ENCODE assay signal across 7 cellular contexts in genomic region chr5:37370864-37371726, GRCh38.
DNase-seq lines count a peak whose midpoint lies in the region; ATAC-seq and TF ChIP-seq lines count a peak whose summit lies in the region.

Gene NUP155, minus strand, starts transcription at chr5:37371106. Its CDS starts 129 bp downstream, at chr5:37370977.

- TF ChIP-seq CTCF in retinal pigment epithelial cell (conservative IDR thresholded peaks at IDR 0.05; ENCODE audit: low read depth, low read length) = no peak

- H3K4me3 ChIP-seq in retinal pigment epithelial cell (ENCODE audit: low read length) = peak within 1 kb of the TSS; percentile 100

- DNase-seq in NCI-H2081 (lab: John Stamatoyannopoulos, UW) (peak; percentile 99), T1000 (lab: John Stamatoyannopoulos, UW) (peak; percentile 63), astrocyte of the hippocampus (ENCODE audit: low read depth, low spot score) (peak; percentile 97), hippocampal formation (lab: John Stamatoyannopoulos, UW) (peak; percentile 90 to 96), retinal pigment epithelial cell (ENCODE audit: low read depth) (peak; percentile 84)

- peak; percentile 81 for ATAC-seq in GM18508 (IDR thresholded peaks at IDR 0.05; ENCODE audit: insufficient read depth, unreplicated experiment)
- peak; percentile 89 for ATAC-seq in HG03025 (IDR thresholded peaks at IDR 0.05; ENCODE audit: low FRiP score, unreplicated experiment)

Comparison
In these comparisons a context has a peak if more than half of its experiments do, and no peak if none do; other contexts are left out.
1. Peak in every context shown above with its lines: DNase-seq, ATAC-seq and H3K4me3 ChIP-seq.